Comparison of ENCODE assay signal across 19 cellular contexts in the genomic region with DNA sequence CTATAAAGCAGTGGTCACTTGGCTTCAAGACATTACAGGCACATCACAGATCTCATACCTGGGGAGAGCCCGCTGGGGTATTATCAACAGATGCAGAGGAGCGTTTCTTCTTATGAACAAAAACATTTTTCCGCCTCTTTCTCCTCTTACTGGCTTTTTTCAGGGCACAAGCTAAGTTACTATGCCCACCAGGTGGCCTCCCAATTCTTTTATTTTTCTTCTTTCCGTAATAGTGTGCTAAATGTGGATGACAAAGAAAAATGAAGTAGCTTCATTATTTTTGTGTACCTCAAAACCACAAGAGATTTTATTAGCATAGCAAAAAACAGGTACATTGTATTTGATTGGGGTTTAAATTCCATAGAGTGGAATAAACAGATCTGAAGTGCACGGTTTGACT.
"Had no signal": no experiment of that assay in that cellular context is flagged by ENCODE, and none has a peak within 500 bp of the region (broad histone marks: within the 10 kb centered on the region; RNA-seq: fewer than 3 reads in every experiment).

No MANE protein-coding gene starts in this region.

- H3K27ac Mint-ChIP-seq: activated CD4-positive, alpha-beta T cell treated with anti-CD3 and anti-CD28 coated beads, Interleukin-2, amount 10 ng/mL, durations not matched to agents 7 days and 5 days; activated CD8-positive, alpha-beta T cell treated with anti-CD3 and anti-CD28 coated beads, Interleukin-2, amount 10 ng/mL, durations not matched to agents 7 days and 5 days; activated naive CD8-positive, alpha-beta T cell had no signal

- H3K9me3 ChIP-seq: mucosa of descending colon had no signal

- H3K27ac ChIP-seq: dorsolateral prefrontal cortex, epithelial cell of prostate, foreskin keratinocyte, hepatocyte had no signal

- H3K79me2 ChIP-seq: hepatocyte had no signal

- H3K4me1 ChIP-seq: foreskin keratinocyte had no signal

- H3K9me3 Mint-ChIP-seq: activated CD4-positive, alpha-beta T cell treated with anti-CD3 and anti-CD28 coated beads, Interleukin-2, amount 10 ng/mL, durations not matched to agents 7 days and 5 days; naive B cell; neural crest cell had no signal

- H2AFZ ChIP-seq: hepatocyte had no signal

- ATAC-seq: activated CD8-positive, alpha-beta T cell treated with anti-CD3 and anti-CD28 coated beads, Interleukin-2, amount 10 ng/mL, durations not matched to agents 7 days and 5 days; foreskin keratinocyte; mucosa of descending colon had no signal

- DNase-seq: activated CD4-positive, alpha-beta T cell treated with anti-CD3 and anti-CD28 coated beads, Interleukin-2, amount 10 ng/mL, durations not matched to agents 7 days and 5 days; activated CD8-positive, alpha-beta T cell treated with anti-CD3 and anti-CD28 coated beads, Interleukin-2, amount 10 ng/mL, durations not matched to agents 7 days and 5 days; amniotic stem cell; caudate nucleus; dorsolateral prefrontal cortex; foreskin keratinocyte; mesenchymal stem cell; mucosa of descending colon; naive B cell; retina; stimulated activated CD4-positive, alpha-beta T cell treated with anti-CD3 and anti-CD28 coated beads, Interleukin-12 subunit alpha, Interleukin-12 subunit beta, amount 100 ng/mL, for 4 hours; stimulated activated CD4-positive, alpha-beta T cell treated with anti-CD3 and anti-CD28 coated beads, Interleukin-1b, Interleukin-23, amount 100 ng/mL, for 48 hours; stimulated activated CD8-positive, alpha-beta memory T cell treated with anti-CD3 and anti-CD28 coated beads, Interleukin-4, amount 100 ng/mL, for 48 hours; stimulated activated naive CD4-positive, alpha-beta T cell; T-helper 9 cell had no signal

- H3K27me3 ChIP-seq: dorsolateral prefrontal cortex, foreskin keratinocyte, hepatocyte had no signal

- H3K4me3 Mint-ChIP-seq: activated CD4-positive, alpha-beta T cell treated with anti-CD3 and anti-CD28 coated beads, Interleukin-2, amount 10 ng/mL, durations not matched to agents 7 days and 5 days; activated CD8-positive, alpha-beta T cell treated with anti-CD3 and anti-CD28 coated beads, Interleukin-2, amount 10 ng/mL, durations not matched to agents 7 days and 5 days; activated naive CD8-positive, alpha-beta T cell; naive B cell; neural crest cell had no signal

- H3K4me2 ChIP-seq: hepatocyte had no signal

- H3K4me3 ChIP-seq: dorsolateral prefrontal cortex, hepatocyte, mucosa of descending colon had no signal

- H3K27me3 Mint-ChIP-seq: activated CD4-positive, alpha-beta T cell treated with anti-CD3 and anti-CD28 coated beads, Interleukin-2, amount 10 ng/mL, durations not matched to agents 7 days and 5 days; activated naive CD8-positive, alpha-beta T cell; naive B cell had no signal

- H3K4me1 Mint-ChIP-seq: activated CD4-positive, alpha-beta T cell treated with anti-CD3 and anti-CD28 coated beads, Interleukin-2, amount 10 ng/mL, durations not matched to agents 7 days and 5 days; naive B cell; neural crest cell had no signal
